Comparison of ENCODE assay signal across 16 cellular contexts in the genomic region with DNA sequence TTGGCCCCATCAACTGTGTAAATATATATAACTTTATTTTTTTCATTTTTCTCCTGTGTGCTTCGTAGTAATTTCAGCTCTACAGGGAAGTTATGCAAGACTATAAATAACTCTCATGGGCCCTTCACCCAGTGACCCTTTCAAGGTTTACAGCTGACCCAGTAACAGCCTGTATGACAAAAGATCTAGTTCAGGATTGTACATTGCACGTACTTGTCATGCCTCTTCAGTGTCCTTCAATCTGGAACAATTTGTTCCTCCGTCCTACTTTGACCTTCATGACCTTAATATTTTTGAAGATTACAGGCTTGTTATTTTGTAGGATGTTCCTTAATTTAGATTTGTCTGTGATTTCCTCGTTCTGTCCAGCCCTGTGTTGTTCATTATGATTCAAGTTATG. TPM values are rescaled to one million over a fixed set of nuclear protein-coding genes. Genes with fewer than 3 reads are reported as not detected.
"Had no signal": no experiment of that assay in that cellular context is flagged by ENCODE, and none has a peak within 500 bp of the region (broad histone marks: within the 10 kb centered on the region; RNA-seq: fewer than 3 reads in every experiment).

No MANE protein-coding gene starts in this region.

- H3K4me1 Mint-ChIP-seq: activated CD4-positive, alpha-beta T cell treated with anti-CD3 and anti-CD28 coated beads, Interleukin-2, amount 10 ng/mL, durations not matched to agents 24 days and 14 days; activated naive CD4-positive, alpha-beta T cell treated with anti-CD3 and anti-CD28 coated beads, Interleukin-2, amount 10 ng/mL, durations not matched to agents 7 days and 5 days; memory B cell; stimulated activated naive CD8-positive, alpha-beta T cell treated with anti-CD3 and anti-CD28 coated beads, Interleukin-15, amount 100 ng/mL, for 72 hours; WTC11 had no signal

- H3K27ac ChIP-seq: epithelial cell of prostate, testis had no signal

- H3K9me3 Mint-ChIP-seq: activated CD4-positive, alpha-beta T cell treated with anti-CD3 and anti-CD28 coated beads, Interleukin-2, amount 10 ng/mL, durations not matched to agents 24 days and 14 days; activated naive CD4-positive, alpha-beta T cell treated with anti-CD3 and anti-CD28 coated beads, Interleukin-2, amount 10 ng/mL, durations not matched to agents 7 days and 5 days had no signal

- H3K4me3 Mint-ChIP-seq: activated CD4-positive, alpha-beta T cell treated with anti-CD3 and anti-CD28 coated beads, Interleukin-2, amount 10 ng/mL, durations not matched to agents 24 days and 14 days; activated naive CD4-positive, alpha-beta T cell treated with anti-CD3 and anti-CD28 coated beads, Interleukin-2, amount 10 ng/mL, durations not matched to agents 7 days and 5 days; dendritic cell treated with granulocyte-macrophage colony-stimulating factor and Interleukin-4, amounts not matched to agents 40 ng/mL and 50 ng/mL, for 4 days; effector memory CD8-positive, alpha-beta T cell; memory B cell; nephron; stimulated activated naive CD8-positive, alpha-beta T cell treated with anti-CD3 and anti-CD28 coated beads, Interleukin-15, amount 100 ng/mL, for 72 hours; T-helper 1 cell treated with Interleukin-12 subunit alpha and Interleukin-12 subunit beta and Interleukin-4 antibody, amounts not matched to agents 30 μg/mL and 1 μg/mL, for 36 hours; WTC11 had no signal

- H3K27me3 Mint-ChIP-seq: activated CD4-positive, alpha-beta T cell treated with anti-CD3 and anti-CD28 coated beads, Interleukin-2, amount 10 ng/mL, durations not matched to agents 24 days and 14 days; activated naive CD4-positive, alpha-beta T cell treated with anti-CD3 and anti-CD28 coated beads, Interleukin-2, amount 10 ng/mL, durations not matched to agents 7 days and 5 days; dendritic cell treated with granulocyte-macrophage colony-stimulating factor and Interleukin-4, amounts not matched to agents 40 ng/mL and 50 ng/mL, for 4 days; effector memory CD8-positive, alpha-beta T cell; stimulated activated naive CD8-positive, alpha-beta T cell treated with anti-CD3 and anti-CD28 coated beads, Interleukin-15, amount 100 ng/mL, for 72 hours had no signal

- H3K27ac Mint-ChIP-seq: activated CD4-positive, alpha-beta T cell treated with anti-CD3 and anti-CD28 coated beads, Interleukin-2, amount 10 ng/mL, durations not matched to agents 24 days and 14 days; activated naive CD4-positive, alpha-beta T cell treated with anti-CD3 and anti-CD28 coated beads, Interleukin-2, amount 10 ng/mL, durations not matched to agents 7 days and 5 days; activated T-helper 2 cell treated with anti-CD3 and anti-CD28 coated beads, Interferon-gamma antibody, Interleukin-2, Interleukin-4, amounts not matched to agents 10 μg/mL and 5 μg/mL and 100 μg/mL, durations not matched to agents 14 hours and 24 hours and 36 hours; dendritic cell treated with granulocyte-macrophage colony-stimulating factor and Interleukin-4, amounts not matched to agents 40 ng/mL and 50 ng/mL, for 4 days; effector memory CD8-positive, alpha-beta T cell; memory B cell; nephron; stimulated activated naive CD8-positive, alpha-beta T cell treated with anti-CD3 and anti-CD28 coated beads, Interleukin-15, amount 100 ng/mL, for 72 hours; T-helper 1 cell treated with Interleukin-12 subunit alpha and Interleukin-12 subunit beta and Interleukin-4 antibody, amounts not matched to agents 30 μg/mL and 1 μg/mL, for 36 hours; WTC11 had no signal

- H3K4me3 ChIP-seq: testis had no signal

- DNase-seq: activated CD4-positive, alpha-beta T cell treated with anti-CD3 and anti-CD28 coated beads, Interleukin-2, amount 10 ng/mL, durations not matched to agents 24 days and 14 days; activated naive CD4-positive, alpha-beta T cell treated with anti-CD3 and anti-CD28 coated beads, Interleukin-2, amount 10 ng/mL, durations not matched to agents 7 days and 5 days; cerebellar nuclear complex; effector memory CD8-positive, alpha-beta T cell; occipital lobe; stimulated activated CD4-positive, alpha-beta T cell treated with anti-CD3 and anti-CD28 coated beads, Interleukin-4, amount 100 ng/mL, for 4 hours; stimulated activated naive CD8-positive, alpha-beta T cell treated with anti-CD3 and anti-CD28 coated beads, Interleukin-15, amount 100 ng/mL, for 72 hours; testis had no signal

- H3K36me3 Mint-ChIP-seq: activated naive CD4-positive, alpha-beta T cell treated with anti-CD3 and anti-CD28 coated beads, Interleukin-2, amount 10 ng/mL, durations not matched to agents 7 days and 5 days; memory B cell; WTC11 had no signal

- H3K9me3 ChIP-seq: testis had no signal

- ATAC-seq: effector memory CD8-positive, alpha-beta T cell; stimulated activated naive CD8-positive, alpha-beta T cell treated with anti-CD3 and anti-CD28 coated beads, Interleukin-15, amount 100 ng/mL, for 72 hours; WTC11 had no signal

- H3K27me3 ChIP-seq: testis had no signal

RNA-seq across cellular contexts. Expression of gene BRINP2, which starts 40.5 kb away (rescaled TPM):
- total RNA-seq: activated CD4-positive, alpha-beta T cell treated with anti-CD3 and anti-CD28 coated beads, Interleukin-2, amount 10 ng/mL, durations not matched to agents 24 days and 14 days; activated T-helper 2 cell treated with anti-CD3 and anti-CD28 coated beads, Interferon-gamma antibody, Interleukin-2, Interleukin-4, amounts not matched to agents 10 μg/mL and 5 μg/mL and 100 μg/mL, durations not matched to agents 14 hours and 24 hours and 36 hours; pulmonary artery endothelial cell had no signal

RNA-seq across cellular contexts. Expression of gene ASTN1, which starts 46.7 kb away (rescaled TPM):
- total RNA-seq: activated CD4-positive, alpha-beta T cell treated with anti-CD3 and anti-CD28 coated beads, Interleukin-2, amount 10 ng/mL, durations not matched to agents 24 days and 14 days; activated T-helper 2 cell treated with anti-CD3 and anti-CD28 coated beads, Interferon-gamma antibody, Interleukin-2, Interleukin-4, amounts not matched to agents 10 μg/mL and 5 μg/mL and 100 μg/mL, durations not matched to agents 14 hours and 24 hours and 36 hours had no signal
